In genomic region chr19:3836887-3837286, GRCh38 we compare ENCODE assay signal across 33 cellular contexts. TPM values are rescaled to one million over a fixed set of nuclear protein-coding genes. Genes with fewer than 3 reads are reported as not detected.
"Had no signal": no experiment of that assay in that cellular context is flagged by ENCODE, and none has a peak within 500 bp of the region (broad histone marks: within the 10 kb centered on the region; RNA-seq: fewer than 3 reads in every experiment).

No MANE protein-coding gene starts in this region.

- H3K4me3 Mint-ChIP-seq: activated B cell treated with CpG ODN at 0.5 μM for 24 hours; activated CD4-positive, alpha-beta T cell treated with anti-CD3 and anti-CD28 coated beads, Interleukin-2, amount 10 ng/mL, durations not matched to agents 24 days and 14 days; activated naive CD4-positive, alpha-beta T cell treated with anti-CD3 and anti-CD28 coated beads, Interleukin-2, amount 50 U/mL, for 24 hours; brain had no signal

- H3K9me3 Mint-ChIP-seq: activated B cell treated with CpG ODN at 0.5 μM for 24 hours; activated naive CD4-positive, alpha-beta T cell treated with anti-CD3 and anti-CD28 coated beads, Interleukin-2, amount 50 U/mL, for 24 hours had no signal

- H3K27ac Mint-ChIP-seq: activated B cell treated with CpG ODN at 0.5 μM for 24 hours; activated CD4-positive, alpha-beta T cell treated with anti-CD3 and anti-CD28 coated beads, Interleukin-2, amount 10 ng/mL, durations not matched to agents 24 days and 14 days; activated naive CD4-positive, alpha-beta T cell treated with anti-CD3 and anti-CD28 coated beads, Interleukin-2, amount 50 U/mL, for 24 hours; activated T-helper 2 cell treated with anti-CD3 and anti-CD28 coated beads, Interferon-gamma antibody, Interleukin-2, Interleukin-4, amounts not matched to agents 10 μg/mL and 5 μg/mL and 100 μg/mL, durations not matched to agents 14 hours and 24 hours and 36 hours; brain had no signal

- H3K4me1 Mint-ChIP-seq: activated B cell treated with CpG ODN at 0.5 μM for 24 hours; activated CD4-positive, alpha-beta T cell treated with anti-CD3 and anti-CD28 coated beads, Interleukin-2, amount 10 ng/mL, durations not matched to agents 24 days and 14 days; activated naive CD4-positive, alpha-beta T cell treated with anti-CD3 and anti-CD28 coated beads, Interleukin-2, amount 50 U/mL, for 24 hours had no signal

- H3K27ac ChIP-seq: cardiac muscle cell, SK-N-MC had no signal

- H3K27me3 Mint-ChIP-seq: activated B cell treated with CpG ODN at 0.5 μM for 24 hours; activated CD4-positive, alpha-beta T cell treated with anti-CD3 and anti-CD28 coated beads, Interleukin-2, amount 10 ng/mL, durations not matched to agents 24 days and 14 days; activated naive CD4-positive, alpha-beta T cell treated with anti-CD3 and anti-CD28 coated beads, Interleukin-2, amount 50 U/mL, for 24 hours; brain had no signal

- H3K36me3 ChIP-seq: cardiac muscle cell, MG63 had no signal

- H3K9me3 ChIP-seq: MG63 had no signal

- H3K36me3 Mint-ChIP-seq: activated naive CD4-positive, alpha-beta T cell treated with anti-CD3 and anti-CD28 coated beads, Interleukin-2, amount 50 U/mL, for 24 hours; brain had no signal

- H3K4me3 ChIP-seq: cardiac muscle cell, MG63, SK-N-MC had no signal

- ATAC-seq: Right ventricle myocardium inferior had no signal

- H3K27me3 ChIP-seq: cardiac muscle cell, MG63 had no signal

- DNase-seq: activated B cell treated with CpG ODN at 0.5 μM for 24 hours; activated CD4-positive, alpha-beta T cell treated with anti-CD3 and anti-CD28 coated beads for 1 hour; activated CD4-positive, alpha-beta T cell treated with anti-CD3 and anti-CD28 coated beads, Interleukin-2, amount 10 ng/mL, durations not matched to agents 24 days and 14 days; activated CD4-positive, alpha-beta T cell treated with anti-CD3 and anti-CD28 coated beads, Interleukin-2, amount 50 U/mL, for 48 hours; activated naive CD4-positive, alpha-beta T cell; activated T-cell treated with anti-CD3 and anti-CD28 coated beads for 4 hours; activated T-cell treated with anti-CD3 and anti-CD28 coated beads, Interleukin-2, amount 50 U/mL, for 48 hours; amygdala; cerebellar nuclear complex; MG63; MV-4-11; NCI-H1092 treated with DMSO at 0.1 percent for 48 hours; NCI-H1417 treated with DMSO at 0.1 percent for 48 hours; NCI-H1694; NCI-H2029; NCI-H2107; NCI-H2171 treated with DMSO at 0.1 percent for 48 hours; NCI-H226; NCI-H526; NCI-H774; T-helper 9 cell had no signal

RNA-seq across cellular contexts. Expression of gene ZFR2, which starts 32.0 kb away (rescaled TPM):
- total RNA-seq: activated CD4-positive, alpha-beta T cell treated with anti-CD3 and anti-CD28 coated beads, Interleukin-2, amount 10 ng/mL, durations not matched to agents 24 days and 14 days; NCI-H460; OCI-LY7; Right ventricle myocardium inferior; RPMI7951 had no signal

RNA-seq across cellular contexts. Expression of gene ATCAY, which starts 43.6 kb away (rescaled TPM):
- total RNA-seq: activated B cell treated with CpG ODN at 0.5 μM for 24 hours; activated CD4-positive, alpha-beta T cell treated with anti-CD3 and anti-CD28 coated beads, Interleukin-2, amount 10 ng/mL, durations not matched to agents 24 days and 14 days; activated CD8-positive, alpha-beta memory T cell treated with anti-CD3 and anti-CD28 coated beads for 36 hours; activated T-helper 2 cell treated with anti-CD3 and anti-CD28 coated beads, Interferon-gamma antibody, Interleukin-2, Interleukin-4, amounts not matched to agents 10 μg/mL and 5 μg/mL and 100 μg/mL, durations not matched to agents 14 hours and 24 hours and 36 hours; NCI-H460; OCI-LY7; Right ventricle myocardium inferior; RPMI7951; T-helper 1 cell treated with Interleukin-12 subunit alpha and Interleukin-12 subunit beta and Interleukin-4 antibody, amounts not matched to agents 30 ng/mL and 1 ng/mL, for 36 hours had no signal

RNA-seq across cellular contexts. Expression of gene MATK, which starts 50.7 kb away (rescaled TPM):
- total RNA-seq: astrocyte, NCI-H460, OCI-LY7, RPMI7951 had no signal
